ENCODE assay signal across 23 cellular contexts in the genomic region with DNA sequence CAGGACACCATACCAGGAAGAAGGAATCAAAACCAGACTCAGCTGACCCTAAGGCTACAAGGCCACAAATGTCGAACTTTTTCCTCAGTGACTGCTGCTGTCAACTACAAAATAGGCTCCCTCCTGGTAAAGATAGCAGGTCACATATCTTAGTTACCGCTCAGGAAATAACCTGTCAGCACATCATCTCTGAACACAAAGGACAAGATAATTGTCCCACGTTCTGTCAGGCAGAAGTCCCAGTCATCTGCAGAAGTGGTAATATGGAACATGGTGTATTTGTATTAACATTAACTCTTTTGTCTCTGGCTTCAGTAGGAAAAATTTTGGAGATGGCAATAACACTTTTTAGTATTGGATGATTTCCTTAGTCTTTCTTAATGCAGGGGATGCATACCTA.
"Had no signal": no experiment of that assay in that cellular context is flagged by ENCODE, and none has a peak within 500 bp of the region (broad histone marks: within the 10 kb centered on the region; RNA-seq: fewer than 3 reads in every experiment).

No MANE protein-coding gene starts in this region.

- H3K4me3 ChIP-seq: coronary artery, esophagus muscularis mucosa, gastroesophageal sphincter, heart right ventricle, lung, pancreas, sigmoid colon, stomach, thyroid gland had no signal

- H3K9me3 ChIP-seq: esophagus muscularis mucosa, gastroesophageal sphincter, heart right ventricle, pancreas, sigmoid colon, stomach, thyroid gland had no signal

- H3K27ac ChIP-seq: coronary artery, esophagus muscularis mucosa, foreskin keratinocyte, gastroesophageal sphincter, heart right ventricle, pancreas, sigmoid colon, stomach, thyroid gland had no signal

- H3K27me3 ChIP-seq: esophagus muscularis mucosa, foreskin keratinocyte, gastroesophageal sphincter, heart right ventricle, pancreas, sigmoid colon, stomach, thyroid gland had no signal

- DNase-seq: dermis blood vessel endothelial cell; effector memory CD4-positive, alpha-beta T cell; foreskin keratinocyte; heart right ventricle; hippocampal formation; left colon; midbrain; naive thymus-derived CD4-positive, alpha-beta T cell; occipital lobe; pancreas; sigmoid colon; stimulated activated CD4-positive, alpha-beta T cell treated with anti-CD3 and anti-CD28 coated beads, Interleukin-2, amount 100 ng/mL, for 24 hours; stimulated activated CD4-positive, alpha-beta T cell treated with anti-CD3 and anti-CD28 coated beads, Interleukin-4, amount 100 ng/mL, for 24 hours; stimulated activated naive CD4-positive, alpha-beta T cell treated with Interleukin-2 at 50 U/mL for 16 hours; stomach; thyroid gland had no signal

- H3K4me1 ChIP-seq: esophagus muscularis mucosa, foreskin keratinocyte, gastroesophageal sphincter, pancreas, sigmoid colon, stomach, thyroid gland had no signal

- H3K36me3 ChIP-seq: esophagus muscularis mucosa, gastroesophageal sphincter, heart right ventricle, pancreas, sigmoid colon, stomach, thyroid gland had no signal

- ATAC-seq: foreskin keratinocyte; gastroesophageal sphincter; left colon; naive thymus-derived CD4-positive, alpha-beta T cell; pancreas; stimulated activated effector memory CD8-positive, alpha-beta T cell treated with anti-CD3 and anti-CD28 coated beads, Interleukin-12 subunit alpha, Interleukin-12 subunit beta, amount 100 ng/mL, for 72 hours had no signal

- FAIRE-seq: endothelial cell of umbilical vein, islet of Langerhans, pancreas had no signal
